Comparison of ENCODE assay signal across 8 cellular contexts in the genomic region with DNA sequence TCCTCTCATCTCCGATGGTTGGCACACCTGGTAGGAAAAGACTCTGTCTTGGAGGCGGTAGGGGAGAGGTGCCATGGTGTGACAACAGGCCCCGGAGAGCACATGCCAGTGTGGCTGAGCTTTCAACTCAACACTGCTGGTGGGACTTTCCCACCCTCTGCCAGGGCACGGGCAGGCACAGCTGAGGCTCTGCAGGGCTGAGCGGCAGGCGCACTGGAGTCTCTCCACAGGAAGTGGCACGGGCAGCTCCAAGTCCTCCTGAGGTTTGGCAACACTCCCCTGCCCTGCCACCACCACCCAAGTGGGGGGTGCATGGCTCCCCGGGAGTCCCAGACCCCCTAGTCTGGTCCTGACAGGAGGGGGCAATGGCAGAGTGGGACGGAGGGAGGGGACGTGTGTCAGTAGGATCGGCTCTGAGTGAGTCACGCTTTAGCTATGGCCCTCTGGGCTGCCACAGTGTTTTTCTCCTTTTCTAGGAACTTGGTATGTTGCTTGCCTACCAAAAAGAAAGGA. TPM values are rescaled to one million over a fixed set of nuclear protein-coding genes. Genes with fewer than 3 reads are reported as not detected.
DNase-seq lines count a peak whose midpoint lies in the region; ATAC-seq and TF ChIP-seq lines count a peak whose summit lies in the region.

No MANE protein-coding gene starts in this region.

- H3K4me1 ChIP-seq in hepatocyte (ENCODE audit: insufficient read depth): peaks cover 21% of the 10 kb centered on the region

- peaks cover 0 to 10% of the 10 kb centered on the region in 2 donors for H3K36me3 Mint-ChIP-seq in activated naive CD4-positive, alpha-beta T cell treated with anti-CD3 and anti-CD28 coated beads, Interleukin-2, amount 50 U/mL, for 72 hours

- H3K79me2 ChIP-seq in hepatocyte: no peaks in the 10 kb centered on the region

- H3K9me3 ChIP-seq in hepatocyte (ENCODE audit: low read depth): no peaks in the 10 kb centered on the region

- H3K36me3 ChIP-seq in hepatocyte (replicated peaks; ENCODE audit: insufficient read depth, low read depth): no peaks in the 10 kb centered on the region

- WGBS in hepatocyte (ENCODE audit: low lambda C conversion rate, missing lambda C conversion rate): 85% methylated on average over 12 of the region's 12 CpGs

- H3K27ac ChIP-seq in hepatocyte: peak overlapping the region; percentile 82

- no peak overlapping the region for H2AFZ ChIP-seq in hepatocyte

- in situ Hi-C loops in ACHN (cut with HindIII; ENCODE audit: low pct_ligation_motif_present, low pct_unique_long_range_greater_than_20kb, low sequenced_read_pairs): no loop called here

- no peaks in the 10 kb centered on the region for H3K27me3 ChIP-seq in hepatocyte

- CTCF ChIA-PET in GM10248 (lab: Yijun Ruan, JAX): interaction anchor here (0.9 to 7.5 kb wide), 5 partner anchors 9 to 69 kb away, joined by 3 to 63 read pairs (median 12); no protein-coding TSS in a partner anchor

- H3K4me3 ChIP-seq in hepatocyte: no peak overlapping the region

- H3K4me2 ChIP-seq in hepatocyte: no peak overlapping the region

- DNase-seq in ACHN (peak; percentile 87), RPMI7951 (ENCODE audit: low read depth) (peak; percentile 95), hepatocyte (ENCODE audit: low spot score) (no peak), GM10248 (ENCODE audit: extremely low spot score) (no peak), NCI-H2227 (lab: John Stamatoyannopoulos, UW; ENCODE audit: unreplicated experiment) (no peak)
- peak in 1 of 2 donors; percentile 76 for DNase-seq in activated naive CD4-positive, alpha-beta T cell treated with anti-CD3 and anti-CD28 coated beads, Interleukin-2, amount 50 U/mL, for 72 hours (ENCODE audit: low spot score in 2 of 2)
- DNase-seq in stimulated activated CD4-positive, alpha-beta T cell treated with anti-CD3 and anti-CD28 coated beads, TNF-alpha, amount 100 ng/mL, for 4 hours (ENCODE audit: low read depth in 3 of 3): peak; percentile 23 to 44 (median 42)

- no peak for TF ChIP-seq CTCF in hepatocyte (IDR thresholded peaks at IDR 0.05; ENCODE audit: poor library complexity)
- TF ChIP-seq CTCF in GM10248 (IDR thresholded peaks at IDR 0.05; ENCODE audit: control extremely low read depth, extremely low read depth, low read depth, missing control alignments): no peak

- no peaks in the 10 kb centered on the region for H3K9me3 Mint-ChIP-seq in activated naive CD4-positive, alpha-beta T cell treated with anti-CD3 and anti-CD28 coated beads, Interleukin-2, amount 50 U/mL, for 72 hours

- ATAC-seq in activated naive CD4-positive, alpha-beta T cell treated with anti-CD3 and anti-CD28 coated beads, Interleukin-2, amount 50 U/mL, for 72 hours: peak; percentile 70 to 93
- ATAC-seq in HG02759 (IDR thresholded peaks at IDR 0.05; ENCODE audit: unreplicated experiment): no peak

- H3K27ac Mint-ChIP-seq in activated naive CD4-positive, alpha-beta T cell treated with anti-CD3 and anti-CD28 coated beads, Interleukin-2, amount 50 U/mL, for 72 hours: peak overlapping the region in 1 of 2 donors; percentile 86

- POLR2A ChIA-PET in GM10248 (lab: Yijun Ruan, JAX): no interaction called here

- no peaks in the 10 kb centered on the region for H4K20me1 ChIP-seq in hepatocyte (ENCODE audit: insufficient read depth, poor library complexity, severe bottlenecking)

- no peaks in the 10 kb centered on the region for H3K9me2 ChIP-seq in hepatocyte (replicated peaks; ENCODE audit: insufficient read depth)

RNA-seq across cellular contexts. Expression of a gene that starts 27.3 kb away (rescaled TPM):
- total RNA-seq in RPMI7951 (2014; rRNA removed; shearing (Covaris generic)): 78.7 and 112 TPM in 2 replicates
- 1 to 10 TPM; 2.0 to 4.2 TPM for total RNA-seq in activated naive CD4-positive, alpha-beta T cell treated with anti-CD3 and anti-CD28 coated beads, Interleukin-2, amount 50 U/mL, for 72 hours
- total RNA-seq in hepatocyte: 67.2 and 82.2 TPM in 2 replicates
- polyA plus RNA-seq in hepatocyte: 67.1 and 68.7 TPM in 2 replicates

RNA-seq across cellular contexts. Expression of a gene that starts 35.0 kb away (rescaled TPM):
- total RNA-seq in RPMI7951 (2014; rRNA removed; shearing (Covaris generic)): 16.7 and 18.2 TPM in 2 replicates
- total RNA-seq in activated naive CD4-positive, alpha-beta T cell treated with anti-CD3 and anti-CD28 coated beads, Interleukin-2, amount 50 U/mL, for 72 hours: 10 to 100 TPM; 25.9 to 42.0 TPM
- 28.2 and 30.7 TPM in 2 replicates for total RNA-seq in hepatocyte
- 48.4 and 56.3 TPM in 2 replicates for polyA plus RNA-seq in hepatocyte

RNA-seq across cellular contexts. Expression of a gene that starts 44.5 kb away (rescaled TPM):
- total RNA-seq in RPMI7951 (2014; rRNA removed; shearing (Covaris generic)): 4.3 and 7.2 TPM in 2 replicates
- 10 to 100 TPM in 1 of 2 donors, 1 to 10 TPM in 1; 4.4 to 47.1 TPM for total RNA-seq in activated naive CD4-positive, alpha-beta T cell treated with anti-CD3 and anti-CD28 coated beads, Interleukin-2, amount 50 U/mL, for 72 hours
- total RNA-seq in hepatocyte: 2.9 and 4.6 TPM in 2 replicates
- 2.6 and 4.7 TPM in 2 replicates for polyA plus RNA-seq in hepatocyte

RNA-seq across cellular contexts. Expression of a gene that starts 47.0 kb away (rescaled TPM):
- total RNA-seq in RPMI7951 (2014; rRNA removed; shearing (Covaris generic)): 6.6 and 7.8 TPM in 2 replicates
- total RNA-seq in activated naive CD4-positive, alpha-beta T cell treated with anti-CD3 and anti-CD28 coated beads, Interleukin-2, amount 50 U/mL, for 72 hours: 10 to 100 TPM; 34.3 to 34.6 TPM
- total RNA-seq in hepatocyte: 9.4 and 10.4 TPM in 2 replicates
- polyA plus RNA-seq in hepatocyte: 54.6 and 63.9 TPM in 2 replicates

Comparison
In these comparisons a context has a peak if more than half of its experiments do, and no peak if none do; other contexts are left out.
1. DNase-seq: peak in ACHN (single experiment), RPMI7951 (single experiment) and stimulated activated CD4-positive, alpha-beta T cell treated with anti-CD3 and anti-CD28 coated beads, TNF-alpha, amount 100 ng/mL, for 4 hours (3 of 3); none in hepatocyte (single experiment), GM10248 (single experiment) and NCI-H2227 (single experiment).
2. RNA of a gene that starts 27.3 kb away (total RNA-seq): 67.2 to 82.2 TPM in hepatocyte and 78.7 to 112 TPM in RPMI7951; 2.0 to 4.2 TPM in activated naive CD4-positive, alpha-beta T cell treated with anti-CD3 and anti-CD28 coated beads, Interleukin-2, amount 50 U/mL, for 72 hours; every median in the first group is over 10 times any median in the second.